In the genomic region with DNA sequence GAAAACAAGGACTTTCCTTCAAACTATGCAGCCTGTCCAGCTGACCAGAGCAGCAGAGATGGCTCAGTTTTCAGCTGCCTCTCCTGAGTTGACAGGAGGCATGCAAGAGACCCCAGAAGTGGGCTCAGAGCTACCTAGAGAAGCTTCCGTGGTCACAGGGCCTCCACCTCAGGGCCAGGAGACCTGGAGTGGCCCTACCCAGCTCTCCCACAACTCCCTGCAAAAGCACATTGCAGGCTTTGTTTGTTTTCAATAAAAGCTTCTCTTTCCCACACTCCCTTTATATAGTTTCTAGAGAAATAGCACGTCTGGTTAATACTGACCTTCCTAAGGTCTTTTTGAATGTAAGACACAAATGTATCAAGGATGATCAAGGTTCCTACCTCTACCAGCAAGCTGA, we compare ENCODE assay signal across 24 cellular contexts.
"Had no signal": no experiment of that assay in that cellular context is flagged by ENCODE, and none has a peak within 500 bp of the region (broad histone marks: within the 10 kb centered on the region; RNA-seq: fewer than 3 reads in every experiment).

No MANE protein-coding gene starts in this region.

- H3K36me3 Mint-ChIP-seq: activated naive CD4-positive, alpha-beta T cell treated with anti-CD3 and anti-CD28 coated beads, Interleukin-2, amount 50 U/mL, for 24 hours had no signal

- H3K9me3 Mint-ChIP-seq: activated naive CD4-positive, alpha-beta T cell treated with anti-CD3 and anti-CD28 coated beads, Interleukin-2, amount 50 U/mL, for 24 hours; T-helper 1 cell treated with Interleukin-12 subunit alpha and Interleukin-12 subunit beta and Interleukin-4 antibody, amounts not matched to agents 30 μg/mL and 1 μg/mL, for 36 hours had no signal

- H3K27ac Mint-ChIP-seq: activated CD8-positive, alpha-beta T cell treated with anti-CD3 and anti-CD28 coated beads, Interleukin-2, amount 10 ng/mL, durations not matched to agents 7 days and 5 days; activated naive CD4-positive, alpha-beta T cell treated with anti-CD3 and anti-CD28 coated beads, Interleukin-2, amount 50 U/mL, for 24 hours; T-helper 1 cell treated with Interleukin-12 subunit alpha and Interleukin-12 subunit beta and Interleukin-4 antibody, amounts not matched to agents 30 μg/mL and 1 μg/mL, for 36 hours had no signal

- ATAC-seq: activated CD8-positive, alpha-beta T cell treated with anti-CD3 and anti-CD28 coated beads, Interleukin-2, amount 10 ng/mL, durations not matched to agents 7 days and 5 days; SK-N-SH treated with all-trans-retinoic acid at 6 μM for 48 hours had no signal

- DNase-seq: activated CD4-positive, alpha-beta T cell treated with anti-CD3 and anti-CD28 coated beads for 48 hours; activated CD4-positive, alpha-beta T cell treated with anti-CD3 and anti-CD28 coated beads, Interleukin-2, amount 50 U/mL, for 4 hours; activated CD4-positive, CD25-positive, alpha-beta regulatory T cell treated with anti-CD3 and anti-CD28 coated beads, Interleukin-2, amount 50 U/mL, for 72 hours; activated CD8-positive, alpha-beta memory T cell treated with anti-CD3 and anti-CD28 coated beads, Interleukin-2, amount 50 U/mL, for 48 hours; activated CD8-positive, alpha-beta T cell treated with anti-CD3 and anti-CD28 coated beads, Interleukin-2, amount 10 ng/mL, durations not matched to agents 7 days and 5 days; activated T-cell treated with anti-CD3 and anti-CD28 coated beads, Interleukin-2, amount 50 U/mL, for 1 hour; amygdala; brain microvascular endothelial cell; MM.1S; NCI-H1105 treated with DMSO at 0.1 percent for 48 hours; NCI-H1436 treated with DMSO at 0.1 percent for 48 hours; NCI-H187; NCI-H2081; NCI-H510A treated with DMSO at 0.1 percent for 48 hours; NCI-H69; NK-92 treated with Interleukin-12 subunit alpha and Interleukin-12 subunit beta, amount 100 ng/mL, for 24 hours; OCI-M1; Peyer's patch; SHP77; SW 1271 had no signal

- H3K4me3 Mint-ChIP-seq: activated CD8-positive, alpha-beta T cell treated with anti-CD3 and anti-CD28 coated beads, Interleukin-2, amount 10 ng/mL, durations not matched to agents 7 days and 5 days; activated naive CD4-positive, alpha-beta T cell treated with anti-CD3 and anti-CD28 coated beads, Interleukin-2, amount 50 U/mL, for 24 hours; T-helper 1 cell treated with Interleukin-12 subunit alpha and Interleukin-12 subunit beta and Interleukin-4 antibody, amounts not matched to agents 30 μg/mL and 1 μg/mL, for 36 hours had no signal

- FAIRE-seq: astrocyte had no signal
